8 cellular contexts compared by ENCODE assay signal in the genomic region with DNA sequence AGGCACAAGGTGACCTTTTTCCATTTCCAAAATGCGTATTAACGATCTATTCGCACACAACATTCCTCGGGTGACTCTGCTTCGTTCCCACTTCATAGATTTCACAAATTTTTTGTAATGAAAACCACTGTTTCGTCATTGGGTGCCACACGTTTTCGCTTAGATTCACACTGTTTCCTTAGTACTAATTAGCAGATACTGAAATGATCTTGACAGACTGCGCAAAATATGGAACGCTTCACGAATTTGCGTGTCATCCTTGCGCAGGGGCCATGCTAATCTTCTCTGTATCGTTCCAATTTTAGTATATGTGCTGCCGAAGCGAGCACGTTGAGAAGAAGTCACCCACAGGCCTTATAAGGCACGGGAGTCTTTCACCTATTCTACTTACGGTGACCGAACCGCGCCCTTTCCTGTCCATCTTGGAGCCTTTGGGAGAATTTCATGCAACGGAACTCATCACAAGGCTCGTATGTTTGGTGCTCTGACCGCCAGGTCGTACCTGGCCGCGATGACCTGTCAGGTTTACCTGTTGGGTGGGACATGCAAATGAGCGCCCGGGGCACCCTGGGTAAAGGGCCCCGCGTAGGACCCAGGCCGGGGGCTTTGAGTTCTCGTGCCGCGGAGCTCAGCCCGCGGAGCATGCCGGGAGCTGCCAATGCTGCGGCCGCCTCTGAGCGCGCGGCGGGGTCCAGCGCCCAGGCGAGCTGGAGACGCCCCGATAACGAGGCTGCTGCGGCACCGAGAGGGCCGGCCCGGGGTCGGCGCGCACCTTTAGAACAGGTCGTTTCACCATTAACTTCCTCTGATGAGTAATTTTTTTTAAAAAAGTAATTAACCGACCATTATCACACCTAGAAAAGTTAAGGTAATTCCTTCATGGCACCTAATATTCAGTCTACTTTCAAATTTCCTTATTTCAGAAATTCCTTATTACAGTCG. TPM values are rescaled to one million over a fixed set of nuclear protein-coding genes. Genes with fewer than 3 reads are reported as not detected.
DNase-seq lines count a peak whose midpoint lies in the region; ATAC-seq and TF ChIP-seq lines count a peak whose summit lies in the region.

A gene (minus strand): TSS at position 329 of the 942 bp plus-strand sequence.

- H3K4me1 Mint-ChIP-seq in IgD-negative memory B cell (peaks cover 31 to 42% (median 35%) of the 10 kb centered on the region in 3 donors), naive B cell (peaks cover 34 to 42% (median 41%) of the 10 kb centered on the region in 3 donors)
- H3K4me1 Mint-ChIP-seq in stimulated activated effector memory CD8-positive, alpha-beta T cell treated with anti-CD3 and anti-CD28 coated beads, Interleukin-12 subunit alpha, Interleukin-12 subunit beta, amount 100 ng/mL, for 72 hours: peaks cover 46% of the 10 kb centered on the region

- H3K36me3 Mint-ChIP-seq in IgD-negative memory B cell (peaks cover 1% of the 10 kb centered on the region), naive B cell (no peaks in the 10 kb centered on the region)
- peaks cover 22% of the 10 kb centered on the region for H3K36me3 Mint-ChIP-seq in stimulated activated effector memory CD8-positive, alpha-beta T cell treated with anti-CD3 and anti-CD28 coated beads, Interleukin-12 subunit alpha, Interleukin-12 subunit beta, amount 100 ng/mL, for 72 hours

- peak; percentile 62 for DNase-seq in DMS153 treated with DMSO at 0.1 percent for 48 hours (lab: John Stamatoyannopoulos, UW; ENCODE audit: unreplicated experiment)
- peak; percentile 71 for DNase-seq in activated T-helper 1 cell treated with Interleukin-2 at 50 U/mL for 16 hours (ENCODE audit: low read depth)
- DNase-seq in fibroblast of gingiva (ENCODE audit: low read depth): peak; percentile 46
- DNase-seq in naive B cell: peak; percentile 93
- DNase-seq in stimulated activated effector memory CD8-positive, alpha-beta T cell treated with anti-CD3 and anti-CD28 coated beads, Interleukin-12 subunit alpha, Interleukin-12 subunit beta, amount 100 ng/mL, for 72 hours (ENCODE audit: low spot score in 2 of 2): peak; percentile 75 to 88

- H3K4me3 Mint-ChIP-seq in IgD-negative memory B cell: peak within 1 kb of the TSS; percentile 85 to 96 (median 94)
- H3K4me3 Mint-ChIP-seq in naive B cell: peak within 1 kb of the TSS; percentile 90 to 98 (median 96)
- peak within 1 kb of the TSS; percentile 84 for H3K4me3 Mint-ChIP-seq in stimulated activated effector memory CD8-positive, alpha-beta T cell treated with anti-CD3 and anti-CD28 coated beads, Interleukin-12 subunit alpha, Interleukin-12 subunit beta, amount 100 ng/mL, for 72 hours

- peaks cover 4% of the 10 kb centered on the region for H3K27me3 Mint-ChIP-seq in IgD-negative memory B cell
- peaks cover 0 to 3% (median 3%) of the 10 kb centered on the region in 3 donors for H3K27me3 Mint-ChIP-seq in naive B cell

- H3K9me3 Mint-ChIP-seq in IgD-negative memory B cell (no peaks in the 10 kb centered on the region), naive B cell (peaks cover 0 to 4% (median 0%) of the 10 kb centered on the region in 7 donors)
- H3K9me3 Mint-ChIP-seq in stimulated activated effector memory CD8-positive, alpha-beta T cell treated with anti-CD3 and anti-CD28 coated beads, Interleukin-12 subunit alpha, Interleukin-12 subunit beta, amount 100 ng/mL, for 72 hours: no peaks in the 10 kb centered on the region

- ATAC-seq in GM21619 (IDR thresholded peaks at IDR 0.05; ENCODE audit: unreplicated experiment) (peak; percentile 59), naive B cell (ENCODE audit: low read depth in 2 of 2) (peak; percentile 75 to 78)
- ATAC-seq in stimulated activated effector memory CD8-positive, alpha-beta T cell treated with anti-CD3 and anti-CD28 coated beads, Interleukin-12 subunit alpha, Interleukin-12 subunit beta, amount 100 ng/mL, for 72 hours: peak; percentile 90

- peak within 1 kb of the TSS; percentile 97 to 100 (median 99) for H3K27ac Mint-ChIP-seq in IgD-negative memory B cell
- H3K27ac Mint-ChIP-seq in naive B cell: peak within 1 kb of the TSS; percentile 98 to 100 (median 100)
- H3K27ac Mint-ChIP-seq in stimulated activated effector memory CD8-positive, alpha-beta T cell treated with anti-CD3 and anti-CD28 coated beads, Interleukin-12 subunit alpha, Interleukin-12 subunit beta, amount 100 ng/mL, for 72 hours: peak within 1 kb of the TSS; percentile 97

TF ChIP-seq in PFSK-1, 5 proteins besides CTCF, POLR2A, EP300 and RAD21:
- TF ChIP-seq, protein P1, sequence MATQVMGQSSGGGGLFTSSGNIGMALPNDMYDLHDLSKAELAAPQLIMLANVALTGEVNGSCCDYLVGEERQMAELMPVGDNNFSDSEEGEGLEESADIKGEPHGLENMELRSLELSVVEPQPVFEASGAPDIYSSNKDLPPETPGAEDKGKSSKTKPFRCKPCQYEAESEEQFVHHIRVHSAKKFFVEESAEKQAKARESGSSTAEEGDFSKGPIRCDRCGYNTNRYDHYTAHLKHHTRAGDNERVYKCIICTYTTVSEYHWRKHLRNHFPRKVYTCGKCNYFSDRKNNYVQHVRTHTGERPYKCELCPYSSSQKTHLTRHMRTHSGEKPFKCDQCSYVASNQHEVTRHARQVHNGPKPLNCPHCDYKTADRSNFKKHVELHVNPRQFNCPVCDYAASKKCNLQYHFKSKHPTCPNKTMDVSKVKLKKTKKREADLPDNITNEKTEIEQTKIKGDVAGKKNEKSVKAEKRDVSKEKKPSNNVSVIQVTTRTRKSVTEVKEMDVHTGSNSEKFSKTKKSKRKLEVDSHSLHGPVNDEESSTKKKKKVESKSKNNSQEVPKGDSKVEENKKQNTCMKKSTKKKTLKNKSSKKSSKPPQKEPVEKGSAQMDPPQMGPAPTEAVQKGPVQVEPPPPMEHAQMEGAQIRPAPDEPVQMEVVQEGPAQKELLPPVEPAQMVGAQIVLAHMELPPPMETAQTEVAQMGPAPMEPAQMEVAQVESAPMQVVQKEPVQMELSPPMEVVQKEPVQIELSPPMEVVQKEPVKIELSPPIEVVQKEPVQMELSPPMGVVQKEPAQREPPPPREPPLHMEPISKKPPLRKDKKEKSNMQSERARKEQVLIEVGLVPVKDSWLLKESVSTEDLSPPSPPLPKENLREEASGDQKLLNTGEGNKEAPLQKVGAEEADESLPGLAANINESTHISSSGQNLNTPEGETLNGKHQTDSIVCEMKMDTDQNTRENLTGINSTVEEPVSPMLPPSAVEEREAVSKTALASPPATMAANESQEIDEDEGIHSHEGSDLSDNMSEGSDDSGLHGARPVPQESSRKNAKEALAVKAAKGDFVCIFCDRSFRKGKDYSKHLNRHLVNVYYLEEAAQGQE (IDR thresholded peaks at IDR 0.05; ENCODE audit: insufficient read depth in 1 of 2, low read depth in 2 of 2, low read length in 2 of 2): no peak
- no peak for TF ChIP-seq SIN3A (IDR thresholded peaks at IDR 0.05; ENCODE audit: borderline replicate concordance, insufficient read depth, low read length)
- no peak for TF ChIP-seq TAF1 (IDR thresholded peaks at IDR 0.05; ENCODE audit: borderline replicate concordance, insufficient read depth, low read length)
- TF ChIP-seq FOXP2 (optimal IDR thresholded peaks at IDR 0.05; ENCODE audit: borderline replicate concordance, extremely low read depth, extremely low read length, insufficient read depth): no peak
- peak; percentile 46 for TF ChIP-seq POLR2AphosphoS5 (IDR thresholded peaks at IDR 0.05; ENCODE audit: low read depth, low read length)

RNA-seq across cellular contexts. Expression of the gene that starts here (rescaled TPM):
- polyA plus RNA-seq in IgD-negative memory B cell: not detected
- polyA plus RNA-seq in PFSK-1 (2012; ENCODE audit: insufficient read length, low read depth): not detected
- polyA plus RNA-seq in naive B cell (ENCODE audit: low read depth in 6 of 6): not detected

Comparison
In these comparisons a context has a peak if more than half of its experiments do, and no peak if none do; other contexts are left out.
1. Peak in every context shown above with its lines: DNase-seq and ATAC-seq.
2. Peak in DNase-seq and ATAC-seq in naive B cell; RNA of the gene not detected or under 1 TPM.